9 cellular contexts compared by ENCODE assay signal in genomic region chr7:36119005-36119711, GRCh38. TPM values are rescaled to one million over a fixed set of nuclear protein-coding genes. Genes with fewer than 3 reads are reported as not detected.
DNase-seq lines count a peak whose midpoint lies in the region; ATAC-seq and TF ChIP-seq lines count a peak whose summit lies in the region.
"Had no signal": no experiment of that assay in that cellular context is flagged by ENCODE, and none has a peak within 500 bp of the region (broad histone marks: within the 10 kb centered on the region; RNA-seq: fewer than 3 reads in every experiment).

No MANE protein-coding gene starts in this region.

- peak; percentile 20 for DNase-seq in DMS153 treated with DMSO at 0.1 percent for 48 hours (lab: John Stamatoyannopoulos, UW; ENCODE audit: unreplicated experiment)
- peak; percentile 13 for DNase-seq in NCI-H69 (lab: John Stamatoyannopoulos, UW)
- peak; percentile 58 to 71 for DNase-seq in dermis microvascular lymphatic vessel endothelial cell (ENCODE audit: low read depth in 2 of 2)
- DNase-seq in osteoblast (ENCODE audit: insufficient read length, low spot score, missing footprints): peak; percentile 66
- no peak for DNase-seq in activated CD8-positive, alpha-beta memory T cell treated with anti-CD3 and anti-CD28 coated beads, Interleukin-2, amount 50 U/mL, for 48 hours
- no peak for DNase-seq in activated naive CD4-positive, alpha-beta T cell treated with anti-CD3 and anti-CD28 coated beads, Interleukin-2, amount 50 U/mL, for 16 hours
- DNase-seq in activated CD8-positive, alpha-beta T cell treated with anti-CD3 and anti-CD28 coated beads for 36 hours: no peak
- DNase-seq: cerebellar nuclear complex had no signal

- CTCF ChIA-PET in activated CD8-positive, alpha-beta T cell treated with anti-CD3 and anti-CD28 coated beads for 36 hours (lab: Charles Lee): no interaction called here

- no peaks in the 10 kb centered on the region for H3K27me3 ChIP-seq in osteoblast (ENCODE audit: insufficient read depth, low read length)

- no peak overlapping the region for H2AFZ ChIP-seq in osteoblast (ENCODE audit: low read length)

- H3K4me3 ChIP-seq in osteoblast (ENCODE audit: insufficient read depth, low read length): no peak overlapping the region

- H3K79me2 ChIP-seq in osteoblast (ENCODE audit: insufficient read depth, low read length): no peaks in the 10 kb centered on the region

- H3K4me3 Mint-ChIP-seq in activated CD8-positive, alpha-beta T cell treated with anti-CD3 and anti-CD28 coated beads for 36 hours: no peak overlapping the region

- H3K36me3 ChIP-seq in osteoblast (ENCODE audit: insufficient read depth, low read length): no peaks in the 10 kb centered on the region

- peak overlapping the region; percentile 56 for H3K27ac ChIP-seq in osteoblast (ENCODE audit: low read depth, low read length)

- peak overlapping the region; percentile 51 for H3K4me2 ChIP-seq in osteoblast (ENCODE audit: insufficient read depth, low read length)

- peaks cover 3% of the 10 kb centered on the region for H4K20me1 ChIP-seq in osteoblast (ENCODE audit: insufficient read depth, low read length)

- intact Hi-C loops in activated CD8-positive, alpha-beta T cell treated with anti-CD3 and anti-CD28 coated beads for 36 hours (cut with micrococcal nuclease): loop anchor here (10.0 kb wide), 1 partner anchor 166 kb away; no protein-coding TSS in a partner anchor

- peaks cover 52% of the 10 kb centered on the region for H3K4me1 ChIP-seq in osteoblast (ENCODE audit: insufficient read depth, low read length)

- no peak for TF ChIP-seq CTCF in osteoblast (IDR thresholded peaks at IDR 0.05; ENCODE audit: extremely low read depth, low read depth, low read length)
- no peak for TF ChIP-seq CTCF in activated CD8-positive, alpha-beta T cell treated with anti-CD3 and anti-CD28 coated beads for 36 hours (IDR thresholded peaks at IDR 0.05)

- H3K9me3 Mint-ChIP-seq in activated CD8-positive, alpha-beta T cell treated with anti-CD3 and anti-CD28 coated beads for 36 hours: peaks cover 9% of the 10 kb centered on the region

- no peak for ATAC-seq in GM18498 (IDR thresholded peaks at IDR 0.05; ENCODE audit: unreplicated experiment)
- ATAC-seq in activated CD8-positive, alpha-beta T cell treated with anti-CD3 and anti-CD28 coated beads for 36 hours: no peak

- H3K9me3 ChIP-seq in osteoblast (ENCODE audit: low read depth, low read length): no peaks in the 10 kb centered on the region

- H3K36me3 Mint-ChIP-seq in activated CD8-positive, alpha-beta T cell treated with anti-CD3 and anti-CD28 coated beads for 36 hours (ENCODE audit: low read depth): no peaks in the 10 kb centered on the region

- H3K27ac Mint-ChIP-seq in activated CD8-positive, alpha-beta T cell treated with anti-CD3 and anti-CD28 coated beads for 36 hours: no peak overlapping the region

- peaks cover 11% of the 10 kb centered on the region for H3K27me3 Mint-ChIP-seq in activated CD8-positive, alpha-beta T cell treated with anti-CD3 and anti-CD28 coated beads for 36 hours

- H3K4me1 Mint-ChIP-seq in activated CD8-positive, alpha-beta T cell treated with anti-CD3 and anti-CD28 coated beads for 36 hours (ENCODE audit: low read depth): peaks cover 26% of the 10 kb centered on the region

- POLR2A ChIA-PET in activated CD8-positive, alpha-beta T cell treated with anti-CD3 and anti-CD28 coated beads for 36 hours (lab: Charles Lee): no interaction called here

RNA-seq across cellular contexts. Expression of gene EEPD1, which starts 33.9 kb away (rescaled TPM):
- total RNA-seq in dermis microvascular lymphatic vessel endothelial cell: 1.0 and 1.3 TPM in 2 replicates
- total RNA-seq in osteoblast: 9.0 and 14.1 TPM in 2 replicates
- under 1 TPM; 0.76 to 0.90 TPM for total RNA-seq in activated CD8-positive, alpha-beta T cell treated with anti-CD3 and anti-CD28 coated beads for 36 hours

Comparison
In these comparisons a context has a peak if more than half of its experiments do, and no peak if none do; other contexts are left out.
1. DNase-seq: peak in DMS153 treated with DMSO at 0.1 percent for 48 hours (single experiment), NCI-H69 (single experiment), dermis microvascular lymphatic vessel endothelial cell (2 of 2) and osteoblast (single experiment); none in activated CD8-positive, alpha-beta memory T cell treated with anti-CD3 and anti-CD28 coated beads, Interleukin-2, amount 50 U/mL, for 48 hours (single experiment), activated naive CD4-positive, alpha-beta T cell treated with anti-CD3 and anti-CD28 coated beads, Interleukin-2, amount 50 U/mL, for 16 hours (single experiment) and activated CD8-positive, alpha-beta T cell treated with anti-CD3 and anti-CD28 coated beads for 36 hours (single experiment).